ENCODE assay signal across 9 cellular contexts in the genomic region with DNA sequence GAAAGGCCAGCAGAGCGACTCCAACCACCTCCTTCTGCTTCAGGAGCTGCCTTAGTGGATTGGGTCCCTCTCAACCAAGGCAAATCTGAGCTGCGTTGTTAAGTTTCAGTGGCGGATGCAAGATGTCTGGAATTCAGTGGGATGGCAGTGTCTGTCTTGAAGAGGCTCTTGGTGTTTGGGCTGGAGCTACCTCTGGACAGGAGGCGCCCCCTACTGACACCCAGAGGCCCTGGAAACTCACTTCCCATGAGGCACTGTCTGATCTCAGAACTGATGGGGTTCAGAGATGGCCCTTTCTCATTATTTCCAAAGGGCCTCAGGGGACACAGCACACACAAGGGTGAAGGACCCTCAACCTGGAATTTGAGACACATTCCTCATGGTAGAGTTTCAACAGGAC. TPM values are rescaled to one million over a fixed set of nuclear protein-coding genes. Genes with fewer than 3 reads are reported as not detected.
DNase-seq lines count a peak whose midpoint lies in the region; ATAC-seq and TF ChIP-seq lines count a peak whose summit lies in the region.
"Had no signal": no experiment of that assay in that cellular context is flagged by ENCODE, and none has a peak within 500 bp of the region (broad histone marks: within the 10 kb centered on the region; RNA-seq: fewer than 3 reads in every experiment).

No MANE protein-coding gene starts in this region.

- H3K4me2 ChIP-seq in Loucy (ENCODE audit: low read depth, low read length, poor library complexity, severe bottlenecking), result no peak overlapping the region

- peak; percentile 48 for DNase-seq in GDM1 (lab: John Stamatoyannopoulos, UW)
- peak; percentile 48 to 79 for DNase-seq in breast epithelium (ENCODE audit: low spot score in 2 of 2)
- peak; percentile 63 for DNase-seq in kidney tubule cell (ENCODE audit: low spot score)
- DNase-seq in stimulated activated CD4-positive, alpha-beta T cell treated with anti-CD3 and anti-CD28 coated beads, Interleukin-2, amount 100 ng/mL, for 4 hours (ENCODE audit: low read depth), result peak; percentile 40
- DNase-seq in dedifferentiated amniotic fluid mesenchymal stem cell (ENCODE audit: extremely low spot score), result no peak

- H3K36me3 ChIP-seq in Loucy (ENCODE audit: insufficient read depth, low read length) (no peaks in the 10 kb centered on the region), breast epithelium (no peaks in the 10 kb centered on the region)

- no peak overlapping the region for H3K9ac ChIP-seq in Loucy (ENCODE audit: low read depth, low read length, poor library complexity, severe bottlenecking)

- no peaks in the 10 kb centered on the region for H3K4me1 ChIP-seq in Loucy (ENCODE audit: insufficient read depth, low read length, poor library complexity, severe bottlenecking)
- no peaks in the 10 kb centered on the region for H3K4me1 ChIP-seq in breast epithelium

- TF ChIP-seq CTCF in Loucy (conservative IDR thresholded peaks at IDR 0.05; ENCODE audit: low read length), result peak; percentile 84
- peak; percentile 89 for TF ChIP-seq CTCF in VCaP (conservative IDR thresholded peaks at IDR 0.05)
- peak; percentile 9 to 75 (median 65) for TF ChIP-seq CTCF in breast epithelium (IDR thresholded peaks at IDR 0.05)

- H3K27ac ChIP-seq in VCaP, result peak overlapping the region; percentile 31; the same call in 1 of the 2 replicates
- H3K27ac ChIP-seq in breast epithelium, result peak overlapping the region in 1 of 2 donors; percentile 22
- H3K27ac ChIP-seq: epithelial cell of prostate had no signal

- H3K9me2 ChIP-seq in Loucy (replicated peaks; ENCODE audit: low read depth, low read length), result no peaks in the 10 kb centered on the region

- H3K9me3 ChIP-seq in Loucy (ENCODE audit: insufficient read depth, low read depth, low read length), result no peaks in the 10 kb centered on the region
- no peaks in the 10 kb centered on the region for H3K9me3 ChIP-seq in breast epithelium

- no peaks in the 10 kb centered on the region for H3K27me3 ChIP-seq in Loucy (ENCODE audit: insufficient read depth, low read length, poor library complexity, severe bottlenecking)
- H3K27me3 ChIP-seq in breast epithelium, result no peaks in the 10 kb centered on the region

- H2AFZ ChIP-seq in Loucy (ENCODE audit: low read length), result 0 out of 2 replicates have a peak overlapping the region, but pooled peaks have one; percentile 66

- H3K79me2 ChIP-seq in Loucy (ENCODE audit: insufficient read depth, low read length), result no peaks in the 10 kb centered on the region

- no peaks in the 10 kb centered on the region for H4K20me1 ChIP-seq in Loucy (ENCODE audit: insufficient read depth, low read length, poor library complexity, severe bottlenecking)

- H3K4me3 ChIP-seq in Loucy (ENCODE audit: low read length, poor library complexity, severe bottlenecking) (no peak overlapping the region), breast epithelium (no peak overlapping the region)

- TF ChIP-seq POLR2A in breast epithelium (IDR thresholded peaks at IDR 0.05), result no peak

- intact Hi-C loops in breast epithelium (cut with DNase I; ENCODE audit: low total_unique reads), result no loop called here

- no peak for ATAC-seq in HG03354 (IDR thresholded peaks at IDR 0.05; ENCODE audit: poor library complexity, severe bottlenecking, unreplicated experiment)

- H3F3A ChIP-seq in Loucy (ENCODE audit: low read depth), result no peaks in the 10 kb centered on the region

RNA-seq across cellular contexts. Expression of a gene that starts 6.0 kb away (rescaled TPM):
- total RNA-seq in breast epithelium, result under 1 TPM in 1 of 3 donors, not detected in 2; 0.59 TPM
